In genomic region chr13:35760678-35761308, GRCh38 we compare ENCODE assay signal across 14 cellular contexts.
"Had no signal": no experiment of that assay in that cellular context is flagged by ENCODE, and none has a peak within 500 bp of the region (broad histone marks: within the 10 kb centered on the region; RNA-seq: fewer than 3 reads in every experiment).

No MANE protein-coding gene starts in this region.

- ATAC-seq: activated CD4-positive, alpha-beta T cell treated with anti-CD3 and anti-CD28 coated beads for 36 hours; activated T-cell treated with anti-CD3 and anti-CD28 coated beads, Interleukin-2, amount 50 U/mL, for 72 hours; mucosa of descending colon; naive thymus-derived CD8-positive, alpha-beta T cell had no signal

- H3K9me3 ChIP-seq: ascending aorta, mucosa of descending colon had no signal

- H3K36me3 ChIP-seq: ascending aorta had no signal

- FAIRE-seq: endometrium had no signal

- H3K27me3 ChIP-seq: ascending aorta had no signal

- DNase-seq: activated CD4-positive, alpha-beta memory T cell treated with anti-CD3 and anti-CD28 coated beads, Interleukin-2, amount 10 ng/mL, durations not matched to agents 7 days and 5 days; activated CD4-positive, alpha-beta T cell treated with anti-CD3 and anti-CD28 coated beads for 36 hours; activated CD8-positive, alpha-beta memory T cell treated with anti-CD3 and anti-CD28 coated beads, Interleukin-2, amount 50 U/mL, for 4 hours; activated gamma-delta T cell treated with Interleukin-2 at 50 U/mL for 16 hours; activated T-cell treated with anti-CD3 and anti-CD28 coated beads, Interleukin-2, amount 50 U/mL, for 72 hours; dorsolateral prefrontal cortex; mucosa of descending colon; naive thymus-derived CD8-positive, alpha-beta T cell; nucleus accumbens; stimulated activated CD4-positive, alpha-beta T cell treated with anti-CD3 and anti-CD28 coated beads, Interleukin-4, amount 100 ng/mL, for 4 hours had no signal

- H3K27ac ChIP-seq: ascending aorta, dorsolateral prefrontal cortex, VCaP had no signal

- H3K4me3 ChIP-seq: ascending aorta, dorsolateral prefrontal cortex, lung, mucosa of descending colon had no signal

- H3K4me1 ChIP-seq: ascending aorta had no signal
